Comparison of ENCODE assay signal across 12 cellular contexts in genomic region chr11:96198466-96198808, GRCh38.
A peak's percentile ranks its signal among the peaks of the same experiment; 100 is the strongest.
DNase-seq lines count a peak whose midpoint lies in the region; ATAC-seq and TF ChIP-seq lines count a peak whose summit lies in the region.
"Had no signal": no experiment of that assay in that cellular context is flagged by ENCODE, and none has a peak within 500 bp of the region (broad histone marks: within the 10 kb centered on the region; RNA-seq: fewer than 3 reads in every experiment).

No MANE protein-coding gene starts in this region.

- H3K27ac ChIP-seq in adrenal gland = peak overlapping the region in 1 of 5 donors; percentile 73

- H3K27me3 ChIP-seq in adrenal gland = no peaks in the 10 kb centered on the region

- H3K4me3 ChIP-seq in adrenal gland = no peak overlapping the region

- H3K9me3 Mint-ChIP-seq in mesothelial cell of epicardium = no peaks in the 10 kb centered on the region

- H3K36me3 ChIP-seq in adrenal gland (replicated peaks in 1 of 2) = no peaks in the 10 kb centered on the region

- TF ChIP-seq CTCF in mesothelial cell of epicardium (IDR thresholded peaks at IDR 0.05; ENCODE audit: unreplicated experiment) = no peak
- TF ChIP-seq CTCF in adrenal gland (IDR thresholded peaks at IDR 0.05) = no peak

- H3K27me3 Mint-ChIP-seq in mesothelial cell of epicardium (ENCODE audit: low read depth) = no peaks in the 10 kb centered on the region
- H3K27me3 Mint-ChIP-seq: activated naive CD8-positive, alpha-beta T cell treated with anti-CD3 and anti-CD28 coated beads, Interleukin-2, amount 10 ng/mL, durations not matched to agents 7 days and 5 days had no signal

- no peak for TF ChIP-seq POLR2A in adrenal gland (IDR thresholded peaks at IDR 0.05)

- peak; percentile 37 for ATAC-seq in GM19023 (IDR thresholded peaks at IDR 0.05; ENCODE audit: unreplicated experiment)
- ATAC-seq in GM21737 (IDR thresholded peaks at IDR 0.05; ENCODE audit: unreplicated experiment) = peak; percentile 23
- peak; percentile 18 for ATAC-seq in HG03521 (IDR thresholded peaks at IDR 0.05; ENCODE audit: unreplicated experiment)
- ATAC-seq: left ventricle myocardium superior had no signal

- no peak for DNase-seq in mesothelial cell of epicardium (ENCODE audit: low spot score in 2 of 2, unreplicated experiment in 2 of 2)
- DNase-seq in NCI-H748 treated with DMSO at 0.1 percent for 48 hours (lab: John Stamatoyannopoulos, UW) = no peak
- DNase-seq in adrenal gland = no peak
- DNase-seq in mucosa of gallbladder (ENCODE audit: low spot score) = no peak
- no peak for DNase-seq in KG1 (lab: John Stamatoyannopoulos, UW)
- DNase-seq: activated naive CD8-positive, alpha-beta T cell treated with anti-CD3 and anti-CD28 coated beads, Interleukin-2, amount 10 ng/mL, durations not matched to agents 7 days and 5 days; erythroblast; left ventricle myocardium superior; NCI-H2029 treated with DMSO at 0.1 percent for 48 hours had no signal

- intact Hi-C loops in adrenal gland (cut with DNase I) = no loop called here

- no peaks in the 10 kb centered on the region for H3K9me3 ChIP-seq in adrenal gland (replicated peaks in 1 of 3)

- no peaks in the 10 kb centered on the region for H3K36me3 Mint-ChIP-seq in mesothelial cell of epicardium

- H3K4me3 Mint-ChIP-seq in mesothelial cell of epicardium = no peak overlapping the region
- H3K4me3 Mint-ChIP-seq: activated naive CD8-positive, alpha-beta T cell treated with anti-CD3 and anti-CD28 coated beads, Interleukin-2, amount 10 ng/mL, durations not matched to agents 7 days and 5 days had no signal

- H3K4me1 Mint-ChIP-seq in mesothelial cell of epicardium = peaks cover 79% of the 10 kb centered on the region

- peaks cover 0 to 11% of the 10 kb centered on the region in 2 donors for H3K4me1 ChIP-seq in adrenal gland (replicated peaks in 1 of 2)

- H3K27ac Mint-ChIP-seq in mesothelial cell of epicardium = peak overlapping the region; percentile 66
- H3K27ac Mint-ChIP-seq: activated naive CD8-positive, alpha-beta T cell treated with anti-CD3 and anti-CD28 coated beads, Interleukin-2, amount 10 ng/mL, durations not matched to agents 7 days and 5 days had no signal

- 95 to 100% (median 97%) methylated on average over 4 of the region's 4 CpGs for WGBS in adrenal gland, 4 donors
